In genomic region chr16:22688930-22689329, GRCh38 we compare ENCODE assay signal across 11 cellular contexts.
"Had no signal": no experiment of that assay in that cellular context is flagged by ENCODE, and none has a peak within 500 bp of the region (broad histone marks: within the 10 kb centered on the region; RNA-seq: fewer than 3 reads in every experiment).

No MANE protein-coding gene starts in this region.

- ATAC-seq: GM23338, HCT116 had no signal

- FAIRE-seq: H1, H54 had no signal

- H3K4me3 ChIP-seq: GM23248, GM23338, HAP-1 had no signal

- H3K4me2 ChIP-seq: GM23338 had no signal

- H2AFZ ChIP-seq: GM23248, GM23338 had no signal

- H3K9ac ChIP-seq: GM23248 had no signal

- H3K4me1 ChIP-seq: HAP-1 had no signal

- H3K9me3 ChIP-seq: HAP-1 had no signal

- H3K36me3 ChIP-seq: HAP-1 had no signal

- H3K27ac ChIP-seq: GM23248 had no signal

- DNase-seq: GM23248, GOT3, H7, H9, HCEC 1CT, HFFc6 had no signal
